15 cellular contexts compared by ENCODE assay signal in the genomic region with DNA sequence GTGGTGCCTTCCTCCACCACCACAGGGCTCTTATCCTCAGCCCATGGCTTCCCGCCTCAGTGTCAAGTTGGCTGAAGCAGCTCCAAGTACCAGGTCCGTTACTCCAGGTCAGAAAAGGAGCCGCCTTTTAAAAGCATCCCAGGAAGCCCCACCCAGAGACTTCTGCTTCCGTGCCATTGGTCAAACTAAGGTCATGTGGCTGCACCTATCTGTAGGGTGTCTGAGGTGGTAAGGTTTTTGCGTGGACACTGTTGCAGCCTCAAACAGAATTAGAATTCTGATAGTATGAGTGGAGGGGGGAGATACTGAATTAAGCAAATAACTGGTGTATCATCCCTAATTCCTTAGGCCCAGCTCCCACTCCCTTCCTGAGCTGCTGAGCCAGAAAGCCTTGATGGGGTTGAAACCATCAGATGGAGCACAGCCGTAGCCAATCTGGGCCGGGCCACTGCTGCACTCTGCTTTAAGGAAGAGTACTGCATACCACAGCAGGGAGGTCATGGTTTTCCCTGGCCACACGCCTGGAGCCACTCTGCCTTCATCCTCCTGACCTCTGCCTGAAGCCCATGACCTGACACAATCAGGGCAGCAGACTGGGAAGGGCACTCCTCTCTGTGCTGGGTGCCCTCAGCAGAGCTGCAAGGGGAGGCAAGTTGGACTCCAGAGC. TPM values are rescaled to one million over a fixed set of nuclear protein-coding genes. Genes with fewer than 3 reads are reported as not detected.
DNase-seq lines count a peak whose midpoint lies in the region; ATAC-seq and TF ChIP-seq lines count a peak whose summit lies in the region.
"Had no signal": no experiment of that assay in that cellular context is flagged by ENCODE, and none has a peak within 500 bp of the region (broad histone marks: within the 10 kb centered on the region; RNA-seq: fewer than 3 reads in every experiment).

No MANE protein-coding gene starts in this region.

- no peak overlapping the region for H3K27ac Mint-ChIP-seq in GM23338
- H3K27ac Mint-ChIP-seq: activated T-helper 1 cell treated with anti-CD3 and anti-CD28 coated beads, Interleukin-12 subunit alpha, Interleukin-12 subunit beta, Interleukin-2, Interleukin-4 antibody, amounts not matched to agents 30 ng/mL and 10 ng/mL and 1 ng/mL, durations not matched to agents 14 hours and 24 hours and 36 hours; stimulated activated memory B cell treated with anti-CD40 and anti-IgM and Interleukin-4, amounts not matched to agents 10 μg/mL and 1 μg/mL and 100 μg/mL, for 72 hours; T-helper 17 cell had no signal

- H3K9me2 ChIP-seq in GM23338 (ENCODE audit: insufficient read depth), result no peaks in the 10 kb centered on the region

- H3K4me3 Mint-ChIP-seq in GM23338, result no peak overlapping the region
- H3K4me3 Mint-ChIP-seq: activated T-helper 1 cell treated with anti-CD3 and anti-CD28 coated beads, Interleukin-12 subunit alpha, Interleukin-12 subunit beta, Interleukin-2, Interleukin-4 antibody, amounts not matched to agents 30 ng/mL and 10 ng/mL and 1 ng/mL, durations not matched to agents 14 hours and 24 hours and 36 hours; stimulated activated memory B cell treated with anti-CD40 and anti-IgM and Interleukin-4, amounts not matched to agents 10 μg/mL and 1 μg/mL and 100 μg/mL, for 72 hours; T-helper 17 cell had no signal

- peaks cover 13% of the 10 kb centered on the region for H3K4me1 ChIP-seq in GM23338 (ENCODE audit: insufficient read depth)
- peaks cover 0 to 44% of the 10 kb centered on the region in 2 donors for H3K4me1 ChIP-seq in right atrium auricular region
- peaks cover 12% of the 10 kb centered on the region for H3K4me1 ChIP-seq in skeletal muscle satellite cell (ENCODE audit: control insufficient read depth, insufficient read depth, low read length)
- H3K4me1 ChIP-seq: foreskin keratinocyte had no signal

- H3K4me3 ChIP-seq in GM23338, result no peak overlapping the region
- no peak overlapping the region for H3K4me3 ChIP-seq in right atrium auricular region
- no peak overlapping the region for H3K4me3 ChIP-seq in skeletal muscle satellite cell (ENCODE audit: low read length)

- H3K9me3 Mint-ChIP-seq in GM23338, result no peaks in the 10 kb centered on the region; the same call in 2 of the 3 replicates
- H3K9me3 Mint-ChIP-seq: activated T-helper 1 cell treated with anti-CD3 and anti-CD28 coated beads, Interleukin-12 subunit alpha, Interleukin-12 subunit beta, Interleukin-2, Interleukin-4 antibody, amounts not matched to agents 30 ng/mL and 10 ng/mL and 1 ng/mL, durations not matched to agents 14 hours and 24 hours and 36 hours; stimulated activated memory B cell treated with anti-CD40 and anti-IgM and Interleukin-4, amounts not matched to agents 10 μg/mL and 1 μg/mL and 100 μg/mL, for 72 hours had no signal

- peaks cover 18% of the 10 kb centered on the region for H3K4me1 Mint-ChIP-seq in GM23338
- H3K4me1 Mint-ChIP-seq: T-helper 17 cell had no signal

- TF ChIP-seq CTCF in GM23338 (conservative IDR thresholded peaks at IDR 0.05; ENCODE audit: low read depth in 2 of 2) (no peak), right atrium auricular region (IDR thresholded peaks at IDR 0.05) (peak in 1 of 2 donors; percentile 6)

- no peaks in the 10 kb centered on the region for H3F3A ChIP-seq in GM23338 (replicated peaks; ENCODE audit: low read depth)

- H3K27me3 ChIP-seq in GM23338 (ENCODE audit: insufficient read depth) (no peaks in the 10 kb centered on the region), right atrium auricular region (no peaks in the 10 kb centered on the region), skeletal muscle satellite cell (ENCODE audit: control insufficient read depth, insufficient read depth, low read length) (peaks cover 3% of the 10 kb centered on the region)

- ATAC-seq in GM23338, result peak; percentile 30
- ATAC-seq: foreskin keratinocyte; stimulated activated memory B cell treated with anti-CD40 and anti-IgM and Interleukin-4, amounts not matched to agents 10 μg/mL and 1 μg/mL and 100 μg/mL, for 72 hours; T-helper 17 cell had no signal

- H3K36me3 Mint-ChIP-seq in GM23338 (ENCODE audit: low read depth), result no peaks in the 10 kb centered on the region
- H3K36me3 Mint-ChIP-seq: stimulated activated memory B cell treated with anti-CD40 and anti-IgM and Interleukin-4, amounts not matched to agents 10 μg/mL and 1 μg/mL and 100 μg/mL, for 72 hours had no signal

- H3K27ac ChIP-seq in GM23338 (ENCODE audit: low read depth) (no peak overlapping the region), right atrium auricular region (peak overlapping the region; percentile 45 to 51)
- H3K27ac ChIP-seq: foreskin keratinocyte had no signal

- H2AFZ ChIP-seq in GM23338, result 0 out of 2 replicates have a peak overlapping the region, but pooled peaks have one; percentile 32

- H3K9ac ChIP-seq in skeletal muscle satellite cell (ENCODE audit: low read depth, low read length), result no peak overlapping the region

- peak; percentile 14 for DNase-seq in GM23338 (ENCODE audit: low spot score)
- peak; percentile 17 for DNase-seq in amniotic stem cell (lab: John Stamatoyannopoulos, UW)
- peak; percentile 90 for DNase-seq in right atrium auricular region (ENCODE audit: low spot score)
- DNase-seq in hippocampal formation (lab: John Stamatoyannopoulos, UW), result no peak
- DNase-seq in activated CD4-positive, alpha-beta T cell treated with anti-CD3 and anti-CD28 coated beads for 48 hours, result no peak
- DNase-seq in DMS79 treated with DMSO at 0.1 percent for 48 hours (lab: John Stamatoyannopoulos, UW), result no peak
- DNase-seq in SK-N-DZ (ENCODE audit: low spot score), result no peak
- DNase-seq: foreskin keratinocyte, GF-D8, NCI-H2029, T-helper 17 cell had no signal

- no peaks in the 10 kb centered on the region for H3K36me3 ChIP-seq in GM23338 (ENCODE audit: insufficient read depth)
- H3K36me3 ChIP-seq in right atrium auricular region, result no peaks in the 10 kb centered on the region
- no peaks in the 10 kb centered on the region for H3K36me3 ChIP-seq in skeletal muscle satellite cell (ENCODE audit: insufficient read depth, low read length)

- H3K79me2 ChIP-seq in GM23338 (replicated peaks; ENCODE audit: insufficient read depth), result no peaks in the 10 kb centered on the region

- no peaks in the 10 kb centered on the region for H4K20me1 ChIP-seq in GM23338 (replicated peaks; ENCODE audit: insufficient read depth)

- peaks cover 3% of the 10 kb centered on the region for H3K27me3 Mint-ChIP-seq in GM23338 (ENCODE audit: insufficient read depth, low read depth, poor library complexity)
- H3K27me3 Mint-ChIP-seq: stimulated activated memory B cell treated with anti-CD40 and anti-IgM and Interleukin-4, amounts not matched to agents 10 μg/mL and 1 μg/mL and 100 μg/mL, for 72 hours had no signal

- H3K4me2 ChIP-seq in GM23338 (no peak overlapping the region), skeletal muscle satellite cell (ENCODE audit: low read length) (peak overlapping the region; percentile 35)

- no peaks in the 10 kb centered on the region for H3K9me3 ChIP-seq in right atrium auricular region
- H3K9me3 ChIP-seq in skeletal muscle satellite cell (replicated peaks; ENCODE audit: low read length), result no peaks in the 10 kb centered on the region

TF ChIP-seq in GM23338, 12 proteins besides CTCF, POLR2A, EP300 and RAD21 (continues in another document):
- TF ChIP-seq POLR2AphosphoS5 (IDR thresholded peaks at IDR 0.05; ENCODE audit: low read depth), result no peak
- TF ChIP-seq EZH2phosphoT487 (IDR thresholded peaks at IDR 0.05; ENCODE audit: unreplicated experiment), result no peak
- TF ChIP-seq, protein P1, sequence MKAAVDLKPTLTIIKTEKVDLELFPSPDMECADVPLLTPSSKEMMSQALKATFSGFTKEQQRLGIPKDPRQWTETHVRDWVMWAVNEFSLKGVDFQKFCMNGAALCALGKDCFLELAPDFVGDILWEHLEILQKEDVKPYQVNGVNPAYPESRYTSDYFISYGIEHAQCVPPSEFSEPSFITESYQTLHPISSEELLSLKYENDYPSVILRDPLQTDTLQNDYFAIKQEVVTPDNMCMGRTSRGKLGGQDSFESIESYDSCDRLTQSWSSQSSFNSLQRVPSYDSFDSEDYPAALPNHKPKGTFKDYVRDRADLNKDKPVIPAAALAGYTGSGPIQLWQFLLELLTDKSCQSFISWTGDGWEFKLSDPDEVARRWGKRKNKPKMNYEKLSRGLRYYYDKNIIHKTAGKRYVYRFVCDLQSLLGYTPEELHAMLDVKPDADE (IDR thresholded peaks at IDR 0.05), result no peak

RNA-seq across cellular contexts. Expression of a gene that starts 8.4 kb away (rescaled TPM):
- not detected in 2 replicates for total RNA-seq in GM23338 (2014; rRNA removed; shearing (Covaris generic))
- polyA plus RNA-seq in GM23338 (2016; fragmentation: Nextera tagmentation; extraction: Ambion mirVana), result not detected in 2 replicates
- not detected for total RNA-seq in right atrium auricular region
- not detected in 2 replicates for total RNA-seq in skeletal muscle satellite cell (2012; rRNA removed)
- not detected in 2 replicates for polyA plus RNA-seq in SK-N-DZ (2014; cell fraction: cytosol; rRNA removed)
- polyA plus RNA-seq in SK-N-DZ (2014; cell fraction: nucleus; rRNA removed), result not detected in 2 replicates
- total RNA-seq: activated T-helper 1 cell treated with anti-CD3 and anti-CD28 coated beads, Interleukin-12 subunit alpha, Interleukin-12 subunit beta, Interleukin-2, Interleukin-4 antibody, amounts not matched to agents 30 ng/mL and 10 ng/mL and 1 ng/mL, durations not matched to agents 14 hours and 24 hours and 36 hours; foreskin keratinocyte; pulmonary artery endothelial cell; T-helper 17 cell had no signal
- polyA plus RNA-seq: foreskin keratinocyte had no signal

RNA-seq across cellular contexts. Expression of a gene that starts 54.5 kb away (rescaled TPM):
- 42.6 and 42.9 TPM in 2 replicates for total RNA-seq in GM23338 (2014; rRNA removed; shearing (Covaris generic))
- polyA plus RNA-seq in GM23338 (2016; fragmentation: Nextera tagmentation; extraction: Ambion mirVana), result 26.8 and 27.8 TPM in 2 replicates
- 100 to 1,000 TPM; 127 to 132 TPM for total RNA-seq in right atrium auricular region
- 71.0 and 73.8 TPM in 2 replicates for total RNA-seq in skeletal muscle satellite cell (2012; rRNA removed)
- polyA plus RNA-seq in SK-N-DZ (2014; cell fraction: cytosol; rRNA removed), result 31.1 and 33.1 TPM in 2 replicates
- polyA plus RNA-seq in SK-N-DZ (2014; cell fraction: nucleus; rRNA removed), result 22.1 and 36.0 TPM in 2 replicates

RNA-seq across cellular contexts. Expression of a gene that starts 54.6 kb away (rescaled TPM):
- 5.9 and 15.0 TPM in 2 replicates for total RNA-seq in GM23338 (2014; rRNA removed; shearing (Covaris generic))
- 6.8 and 7.0 TPM in 2 replicates for polyA plus RNA-seq in GM23338 (2016; fragmentation: Nextera tagmentation; extraction: Ambion mirVana)
- total RNA-seq in right atrium auricular region, result 1 to 10 TPM; 4.9 to 6.6 TPM
- 2.4 and 3.5 TPM in 2 replicates for total RNA-seq in skeletal muscle satellite cell (2012; rRNA removed)
- polyA plus RNA-seq in SK-N-DZ (2014; cell fraction: cytosol; rRNA removed), result 7.8 and 9.2 TPM in 2 replicates
- 5.2 and 9.1 TPM in 2 replicates for polyA plus RNA-seq in SK-N-DZ (2014; cell fraction: nucleus; rRNA removed)

Comparison
In these comparisons a context has a peak if more than half of its experiments do, and no peak if none do; other contexts are left out.
1. DNase-seq: peak in GM23338 (single experiment), amniotic stem cell (single experiment) and right atrium auricular region (single experiment); none in hippocampal formation (0 of 2), activated CD4-positive, alpha-beta T cell treated with anti-CD3 and anti-CD28 coated beads for 48 hours (single experiment), DMS79 treated with DMSO at 0.1 percent for 48 hours (single experiment) and SK-N-DZ (single experiment).